In the genomic region with DNA sequence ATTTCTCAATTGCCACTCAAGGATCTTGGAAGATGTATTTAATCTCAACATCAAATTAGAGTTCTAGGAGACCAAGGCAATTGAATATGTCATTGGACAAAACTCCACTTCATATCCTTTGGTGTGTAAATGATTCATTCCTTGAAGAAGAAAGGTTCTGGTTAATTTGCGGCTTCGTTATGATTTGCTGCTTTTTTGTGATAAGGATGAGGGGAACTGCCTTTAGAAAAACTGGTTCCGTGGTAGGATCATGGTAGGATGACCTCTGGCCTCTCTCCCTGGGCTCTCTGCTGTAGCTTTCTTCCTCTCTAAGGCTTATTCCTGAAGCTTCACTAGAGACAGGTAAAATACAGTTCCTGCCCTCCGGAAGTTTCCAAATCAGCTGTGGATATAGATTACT, we compare ENCODE assay signal across 1 cellular context.
A peak's percentile ranks its signal among the peaks of the same experiment; 100 is the strongest.
TF ChIP-seq lines count a peak whose summit lies in the region.

No MANE protein-coding gene starts in this region.

TF ChIP-seq in K562, 482 proteins besides CTCF, POLR2A, EP300 and RAD21 (continued from another document):
- 0 out of 2 replicates have a peak, but pooled peaks have one; percentile 23 for TF ChIP-seq L3MBTL2 (IDR thresholded peaks at IDR 0.05)
- 0 out of 2 replicates have a peak, but pooled peaks have one; percentile 26 for TF ChIP-seq NCOA6 (IDR thresholded peaks at IDR 0.05)
- TF ChIP-seq RCOR1 (IDR thresholded peaks at IDR 0.05; ENCODE audit: borderline replicate concordance in 1 of 2, low read depth in 2 of 2, low read length in 2 of 2), result peak in 1 of 2 experiments; percentile 72; a peak in 1 of 4 replicates
- TF ChIP-seq, protein P1, sequence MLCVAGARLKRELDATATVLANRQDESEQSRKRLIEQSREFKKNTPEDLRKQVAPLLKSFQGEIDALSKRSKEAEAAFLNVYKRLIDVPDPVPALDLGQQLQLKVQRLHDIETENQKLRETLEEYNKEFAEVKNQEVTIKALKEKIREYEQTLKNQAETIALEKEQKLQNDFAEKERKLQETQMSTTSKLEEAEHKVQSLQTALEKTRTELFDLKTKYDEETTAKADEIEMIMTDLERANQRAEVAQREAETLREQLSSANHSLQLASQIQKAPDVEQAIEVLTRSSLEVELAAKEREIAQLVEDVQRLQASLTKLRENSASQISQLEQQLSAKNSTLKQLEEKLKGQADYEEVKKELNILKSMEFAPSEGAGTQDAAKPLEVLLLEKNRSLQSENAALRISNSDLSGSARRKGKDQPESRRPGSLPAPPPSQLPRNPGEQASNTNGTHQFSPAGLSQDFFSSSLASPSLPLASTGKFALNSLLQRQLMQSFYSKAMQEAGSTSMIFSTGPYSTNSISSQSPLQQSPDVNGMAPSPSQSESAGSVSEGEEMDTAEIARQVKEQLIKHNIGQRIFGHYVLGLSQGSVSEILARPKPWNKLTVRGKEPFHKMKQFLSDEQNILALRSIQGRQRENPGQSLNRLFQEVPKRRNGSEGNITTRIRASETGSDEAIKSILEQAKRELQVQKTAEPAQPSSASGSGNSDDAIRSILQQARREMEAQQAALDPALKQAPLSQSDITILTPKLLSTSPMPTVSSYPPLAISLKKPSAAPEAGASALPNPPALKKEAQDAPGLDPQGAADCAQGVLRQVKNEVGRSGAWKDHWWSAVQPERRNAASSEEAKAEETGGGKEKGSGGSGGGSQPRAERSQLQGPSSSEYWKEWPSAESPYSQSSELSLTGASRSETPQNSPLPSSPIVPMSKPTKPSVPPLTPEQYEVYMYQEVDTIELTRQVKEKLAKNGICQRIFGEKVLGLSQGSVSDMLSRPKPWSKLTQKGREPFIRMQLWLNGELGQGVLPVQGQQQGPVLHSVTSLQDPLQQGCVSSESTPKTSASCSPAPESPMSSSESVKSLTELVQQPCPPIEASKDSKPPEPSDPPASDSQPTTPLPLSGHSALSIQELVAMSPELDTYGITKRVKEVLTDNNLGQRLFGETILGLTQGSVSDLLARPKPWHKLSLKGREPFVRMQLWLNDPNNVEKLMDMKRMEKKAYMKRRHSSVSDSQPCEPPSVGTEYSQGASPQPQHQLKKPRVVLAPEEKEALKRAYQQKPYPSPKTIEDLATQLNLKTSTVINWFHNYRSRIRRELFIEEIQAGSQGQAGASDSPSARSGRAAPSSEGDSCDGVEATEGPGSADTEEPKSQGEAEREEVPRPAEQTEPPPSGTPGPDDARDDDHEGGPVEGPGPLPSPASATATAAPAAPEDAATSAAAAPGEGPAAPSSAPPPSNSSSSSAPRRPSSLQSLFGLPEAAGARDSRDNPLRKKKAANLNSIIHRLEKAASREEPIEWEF (CRISPR knock-in tag; IDR thresholded peaks at IDR 0.05), result no peak
- TF ChIP-seq ZBED1 (IDR thresholded peaks at IDR 0.05), result no peak
- no peak for TF ChIP-seq LARP7 (IDR thresholded peaks at IDR 0.05)
- no peak for TF ChIP-seq ZNF174 (CRISPR knock-in tag; IDR thresholded peaks at IDR 0.05)
- TF ChIP-seq NR2C2 (CRISPR knock-in tag; IDR thresholded peaks at IDR 0.05), result no peak
- TF ChIP-seq NR2C2 (tag; IDR thresholded peaks at IDR 0.05), result peak; percentile 84
- TF ChIP-seq, protein P2, sequence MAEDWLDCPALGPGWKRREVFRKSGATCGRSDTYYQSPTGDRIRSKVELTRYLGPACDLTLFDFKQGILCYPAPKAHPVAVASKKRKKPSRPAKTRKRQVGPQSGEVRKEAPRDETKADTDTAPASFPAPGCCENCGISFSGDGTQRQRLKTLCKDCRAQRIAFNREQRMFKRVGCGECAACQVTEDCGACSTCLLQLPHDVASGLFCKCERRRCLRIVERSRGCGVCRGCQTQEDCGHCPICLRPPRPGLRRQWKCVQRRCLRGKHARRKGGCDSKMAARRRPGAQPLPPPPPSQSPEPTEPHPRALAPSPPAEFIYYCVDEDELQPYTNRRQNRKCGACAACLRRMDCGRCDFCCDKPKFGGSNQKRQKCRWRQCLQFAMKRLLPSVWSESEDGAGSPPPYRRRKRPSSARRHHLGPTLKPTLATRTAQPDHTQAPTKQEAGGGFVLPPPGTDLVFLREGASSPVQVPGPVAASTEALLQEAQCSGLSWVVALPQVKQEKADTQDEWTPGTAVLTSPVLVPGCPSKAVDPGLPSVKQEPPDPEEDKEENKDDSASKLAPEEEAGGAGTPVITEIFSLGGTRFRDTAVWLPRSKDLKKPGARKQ (CRISPR knock-in tag; IDR thresholded peaks at IDR 0.05), result no peak
- 0 out of 2 replicates have a peak, but pooled peaks have one; percentile 16 for TF ChIP-seq SOX6 (IDR thresholded peaks at IDR 0.05)
- TF ChIP-seq ZBTB11 (CRISPR knock-in tag; IDR thresholded peaks at IDR 0.05), result 0 out of 6 replicates have a peak, but pooled peaks of 1 of the 3 experiments have one; percentile 20
- no peak for TF ChIP-seq ELK1 (CRISPR knock-in tag; IDR thresholded peaks at IDR 0.05)
- peak; percentile 55; the same call in 1 of the 2 replicates for TF ChIP-seq HES1 (IDR thresholded peaks at IDR 0.05; ENCODE audit: low read depth)
- TF ChIP-seq HDAC3 (IDR thresholded peaks at IDR 0.05; ENCODE audit: borderline replicate concordance, partially characterized antibody), result peak; percentile 29
- peak; percentile 68 for TF ChIP-seq MEIS2 (IDR thresholded peaks at IDR 0.05; ENCODE audit: partially characterized antibody)
- peak; percentile 76 for TF ChIP-seq SPI1 (IDR thresholded peaks at IDR 0.05; ENCODE audit: borderline replicate concordance, low read depth, low read length)
- peak; percentile 64 for TF ChIP-seq TCF3 (CRISPR knock-in tag; IDR thresholded peaks at IDR 0.05)
- TF ChIP-seq, protein P3, sequence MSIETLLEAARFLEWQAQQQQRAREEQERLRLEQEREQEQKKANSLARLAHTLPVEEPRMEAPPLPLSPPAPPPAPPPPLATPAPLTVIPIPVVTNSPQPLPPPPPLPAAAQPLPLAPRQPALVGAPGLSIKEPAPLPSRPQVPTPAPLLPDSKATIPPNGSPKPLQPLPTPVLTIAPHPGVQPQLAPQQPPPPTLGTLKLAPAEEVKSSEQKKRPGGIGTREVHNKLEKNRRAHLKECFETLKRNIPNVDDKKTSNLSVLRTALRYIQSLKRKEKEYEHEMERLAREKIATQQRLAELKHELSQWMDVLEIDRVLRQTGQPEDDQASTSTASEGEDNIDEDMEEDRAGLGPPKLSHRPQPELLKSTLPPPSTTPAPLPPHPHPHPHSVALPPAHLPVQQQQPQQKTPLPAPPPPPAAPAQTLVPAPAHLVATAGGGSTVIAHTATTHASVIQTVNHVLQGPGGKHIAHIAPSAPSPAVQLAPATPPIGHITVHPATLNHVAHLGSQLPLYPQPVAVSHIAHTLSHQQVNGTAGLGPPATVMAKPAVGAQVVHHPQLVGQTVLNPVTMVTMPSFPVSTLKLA (conservative IDR thresholded peaks at IDR 0.05), result 0 out of 4 replicates have a peak, but pooled peaks of 1 of the 2 experiments have one; percentile 29
- no peak for TF ChIP-seq BDP1 (IDR thresholded peaks at IDR 0.05; ENCODE audit: insufficient read depth, insufficient read length)
- peak; percentile 37; the same call in 1 of the 2 replicates for TF ChIP-seq TAL1 (IDR thresholded peaks at IDR 0.05)
- TF ChIP-seq CBFA2T3 (IDR thresholded peaks at IDR 0.05), result peak; percentile 62
TF ChIP-seq in K562: peak in this region for 22.
